ENCODE assay signal across 8 cellular contexts in the genomic region with DNA sequence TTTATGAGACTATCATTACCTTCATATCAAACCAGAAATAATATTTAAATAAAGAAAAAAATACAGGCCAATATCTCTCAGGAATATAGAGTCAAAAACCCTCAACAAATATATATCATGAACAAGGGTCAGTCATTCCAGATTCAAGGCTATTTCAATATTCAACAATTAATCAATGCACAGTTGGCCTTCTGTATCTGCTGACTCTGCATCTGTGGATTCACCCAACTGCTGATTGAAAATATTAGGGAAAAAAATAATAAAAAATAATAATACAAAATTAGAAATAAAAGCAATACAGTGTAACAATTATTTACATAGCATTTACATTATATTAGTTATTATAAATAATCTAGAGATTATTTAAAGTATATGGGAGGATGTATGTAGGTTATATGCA.
"Had no signal": no experiment of that assay in that cellular context is flagged by ENCODE, and none has a peak within 500 bp of the region (broad histone marks: within the 10 kb centered on the region; RNA-seq: fewer than 3 reads in every experiment).

No MANE protein-coding gene starts in this region.

- DNase-seq: GDM1, GF-D8 had no signal

- H3K4me3 ChIP-seq: GM12878 had no signal

- ATAC-seq: GM12878 had no signal

- FAIRE-seq: G401.6, GM12878, GM12891, GM12892, GM18507, GM19239 had no signal
